27 cellular contexts compared by ENCODE assay signal in the genomic region with DNA sequence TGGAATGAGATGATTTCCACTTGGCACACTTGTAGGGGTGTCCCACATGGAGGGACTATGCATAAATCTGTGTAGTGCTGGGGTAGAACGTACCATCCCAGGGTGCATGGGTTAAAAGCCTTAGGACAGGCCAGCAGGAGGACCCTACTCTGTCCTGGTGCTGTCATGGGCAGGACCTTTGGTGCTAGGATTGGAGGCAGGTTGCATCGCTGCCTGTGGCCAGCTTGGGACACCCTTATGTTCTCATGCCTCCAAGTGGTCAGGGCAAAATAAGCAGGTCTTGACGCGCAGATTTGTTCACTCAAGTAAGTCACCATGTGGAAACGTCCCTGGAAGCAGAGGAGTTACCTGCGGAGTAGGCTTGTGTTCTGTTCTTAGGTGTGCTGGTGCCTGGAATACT.
"Had no signal": no experiment of that assay in that cellular context is flagged by ENCODE, and none has a peak within 500 bp of the region (broad histone marks: within the 10 kb centered on the region; RNA-seq: fewer than 3 reads in every experiment).

No MANE protein-coding gene starts in this region.

- H3K4me3 Mint-ChIP-seq: activated naive CD4-positive, alpha-beta T cell treated with anti-CD3 and anti-CD28 coated beads, Interleukin-2, amount 10 ng/mL, durations not matched to agents 7 days and 5 days; activated naive CD8-positive, alpha-beta T cell treated with anti-CD3 and anti-CD28 coated beads, Interleukin-2, amount 10 ng/mL, durations not matched to agents 7 days and 5 days; effector memory CD8-positive, alpha-beta T cell; memory B cell; nephron; stimulated activated memory B cell treated with anti-CD40 and anti-IgM and Interleukin-4, amounts not matched to agents 10 μg/mL and 1 μg/mL and 100 μg/mL, for 72 hours; T-cell had no signal

- H3K36me3 Mint-ChIP-seq: activated naive CD4-positive, alpha-beta T cell treated with anti-CD3 and anti-CD28 coated beads, Interleukin-2, amount 10 ng/mL, durations not matched to agents 7 days and 5 days; activated naive CD8-positive, alpha-beta T cell treated with anti-CD3 and anti-CD28 coated beads, Interleukin-2, amount 10 ng/mL, durations not matched to agents 7 days and 5 days; memory B cell; stimulated activated memory B cell treated with anti-CD40 and anti-IgM and Interleukin-4, amounts not matched to agents 10 μg/mL and 1 μg/mL and 100 μg/mL, for 72 hours; T-cell had no signal

- H3K4me2 ChIP-seq: smooth muscle cell had no signal

- H3K9me3 Mint-ChIP-seq: activated naive CD4-positive, alpha-beta T cell treated with anti-CD3 and anti-CD28 coated beads, Interleukin-2, amount 10 ng/mL, durations not matched to agents 7 days and 5 days; activated naive CD8-positive, alpha-beta T cell treated with anti-CD3 and anti-CD28 coated beads, Interleukin-2, amount 10 ng/mL, durations not matched to agents 7 days and 5 days; effector memory CD8-positive, alpha-beta T cell; memory B cell; nephron; stimulated activated memory B cell treated with anti-CD40 and anti-IgM and Interleukin-4, amounts not matched to agents 10 μg/mL and 1 μg/mL and 100 μg/mL, for 72 hours; T-cell had no signal

- H3K36me3 ChIP-seq: brain microvascular endothelial cell, gastroesophageal sphincter, pancreas, suprapubic skin, tibial artery, upper lobe of right lung had no signal

- H3K27me3 ChIP-seq: brain microvascular endothelial cell, gastroesophageal sphincter, pancreas, tibial artery had no signal

- H3K27me3 Mint-ChIP-seq: activated naive CD4-positive, alpha-beta T cell treated with anti-CD3 and anti-CD28 coated beads, Interleukin-2, amount 10 ng/mL, durations not matched to agents 7 days and 5 days had no signal

- H3K9me3 ChIP-seq: gastroesophageal sphincter, pancreas, psoas muscle, suprapubic skin, tibial artery, upper lobe of right lung had no signal

- H3K4me1 Mint-ChIP-seq: activated naive CD4-positive, alpha-beta T cell treated with anti-CD3 and anti-CD28 coated beads, Interleukin-2, amount 10 ng/mL, durations not matched to agents 7 days and 5 days; activated naive CD8-positive, alpha-beta T cell treated with anti-CD3 and anti-CD28 coated beads, Interleukin-2, amount 10 ng/mL, durations not matched to agents 7 days and 5 days; T-cell had no signal

- H3K4me3 ChIP-seq: gastroesophageal sphincter, pancreas, psoas muscle, smooth muscle cell, suprapubic skin, tibial artery, upper lobe of right lung had no signal

- ATAC-seq: activated CD4-positive, CD25-positive, alpha-beta regulatory T cell treated with anti-CD3 and anti-CD28 coated beads, Interleukin-2, amount 50 U/mL, for 24 hours; effector memory CD8-positive, alpha-beta T cell; gastroesophageal sphincter; pancreas; psoas muscle; stimulated activated memory B cell treated with anti-CD40 and anti-IgM and Interleukin-4, amounts not matched to agents 10 μg/mL and 1 μg/mL and 100 μg/mL, for 72 hours; T-cell; upper lobe of right lung had no signal

- H3K4me1 ChIP-seq: gastroesophageal sphincter, pancreas, psoas muscle, suprapubic skin, tibial artery, upper lobe of right lung had no signal

- H3K27ac ChIP-seq: brain microvascular endothelial cell, gastroesophageal sphincter, pancreas, psoas muscle, suprapubic skin, tibial artery, upper lobe of right lung had no signal

- DNase-seq: activated CD4-positive, alpha-beta T cell treated with anti-CD3 and anti-CD28 coated beads for 48 hours; activated CD4-positive, alpha-beta T cell treated with anti-CD3 and anti-CD28 coated beads, Interleukin-2, amount 50 U/mL, for 48 hours; activated CD8-positive, alpha-beta memory T cell treated with anti-CD3 and anti-CD28 coated beads, Interleukin-2, amount 50 U/mL, for 4 hours; activated gamma-delta T cell; activated naive CD4-positive, alpha-beta T cell treated with anti-CD3 and anti-CD28 coated beads, Interleukin-2, amount 10 ng/mL, durations not matched to agents 7 days and 5 days; activated naive CD8-positive, alpha-beta T cell treated with anti-CD3 and anti-CD28 coated beads, Interleukin-2, amount 10 ng/mL, durations not matched to agents 7 days and 5 days; activated T-cell treated with anti-CD3 and anti-CD28 coated beads, Interleukin-2, amount 50 U/mL, for 1 hour; brain microvascular endothelial cell; cortex of kidney; effector memory CD8-positive, alpha-beta T cell; hypothalamus; nucleus accumbens; pancreas; psoas muscle; stimulated activated CD4-positive, alpha-beta T cell treated with anti-CD3 and anti-CD28 coated beads, Interleukin-1b, Interleukin-23, amount 100 ng/mL, for 48 hours; stimulated activated CD4-positive, alpha-beta T cell treated with anti-CD3 and anti-CD28 coated beads, Interleukin-4, amount 100 ng/mL, for 4 hours; stimulated activated CD8-positive, alpha-beta memory T cell treated with anti-CD3 and anti-CD28 coated beads, Interleukin-4, amount 100 ng/mL, for 48 hours; T-cell; tibial artery; upper lobe of right lung had no signal

- H3K27ac Mint-ChIP-seq: activated naive CD4-positive, alpha-beta T cell treated with anti-CD3 and anti-CD28 coated beads, Interleukin-2, amount 10 ng/mL, durations not matched to agents 7 days and 5 days; activated naive CD8-positive, alpha-beta T cell treated with anti-CD3 and anti-CD28 coated beads, Interleukin-2, amount 10 ng/mL, durations not matched to agents 7 days and 5 days; effector memory CD8-positive, alpha-beta T cell; memory B cell; nephron; stimulated activated memory B cell treated with anti-CD40 and anti-IgM and Interleukin-4, amounts not matched to agents 10 μg/mL and 1 μg/mL and 100 μg/mL, for 72 hours; T-cell had no signal
